12 cellular contexts compared by ENCODE assay signal in the genomic region with DNA sequence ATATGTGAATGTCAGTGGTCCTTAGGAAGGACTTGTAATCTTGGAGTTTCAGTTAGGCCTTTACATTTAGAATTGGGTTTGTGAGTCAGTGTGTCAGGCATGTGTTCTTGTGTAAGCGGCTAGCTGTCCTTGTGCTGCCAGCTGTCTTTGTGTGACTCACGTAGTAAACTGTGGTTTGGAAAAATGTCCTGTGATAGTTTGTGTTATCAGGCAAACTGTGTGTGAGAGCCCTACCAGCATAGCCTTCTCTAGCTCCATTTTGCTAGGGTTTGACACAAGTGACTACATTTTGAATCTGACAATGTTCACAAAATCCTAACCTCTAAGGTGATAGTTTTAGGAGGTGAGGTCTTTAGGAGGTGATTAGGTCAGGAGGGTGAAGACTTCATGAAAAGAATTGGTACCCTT. TPM values are rescaled to one million over a fixed set of nuclear protein-coding genes. Genes with fewer than 3 reads are reported as not detected.
A peak's percentile ranks its signal among the peaks of the same experiment; 100 is the strongest.
DNase-seq lines count a peak whose midpoint lies in the region; FAIRE-seq and TF ChIP-seq lines count a peak whose summit lies in the region.
"Had no signal": no experiment of that assay in that cellular context is flagged by ENCODE, and none has a peak within 500 bp of the region (broad histone marks: within the 10 kb centered on the region; RNA-seq: fewer than 3 reads in every experiment).

No MANE protein-coding gene starts in this region.

- DNase-seq in A172 (ENCODE audit: low spot score) = peak; percentile 89
- peak; percentile 91 for DNase-seq in HS-5 (ENCODE audit: low read depth)
- peak; percentile 99 for DNase-seq in amniotic epithelial cell (ENCODE audit: low read depth)
- peak; percentile 99 for DNase-seq in iris pigment epithelial cell (ENCODE audit: low read depth)
- DNase-seq in D721Med (ENCODE audit: insufficient read length, low spot score) = no peak
- DNase-seq in NCI-H187 (lab: John Stamatoyannopoulos, UW) = no peak
- DNase-seq in SHP77 treated with DMSO at 0.1 percent for 48 hours (lab: John Stamatoyannopoulos, UW) = no peak
- DNase-seq in activated gamma-delta T cell treated with Interleukin-2 at 50 U/mL for 16 hours = no peak
- DNase-seq: activated effector memory CD4-positive, alpha-beta T cell treated with Interleukin-2 at 50 U/mL for 16 hours; natural killer cell; stimulated activated CD4-positive, alpha-beta T cell treated with anti-CD3 and anti-CD28 coated beads, Interleukin-4, amount 100 ng/mL, for 4 hours had no signal

- FAIRE-seq in D721Med (lab: Jason Lieb, UNC) = no peak
- FAIRE-seq: GM18507 had no signal

- no peak for TF ChIP-seq CTCF in D721Med (IDR thresholded peaks at IDR 0.05; ENCODE audit: insufficient read depth, missing control alignments)

RNA-seq across cellular contexts. Expression of a gene that starts 6.9 kb away (rescaled TPM):
- 14.1 and 15.2 TPM in 2 replicates for total RNA-seq in A172 (2014; rRNA removed; shearing (Covaris generic))

Comparison
In these comparisons a context has a peak if more than half of its experiments do, and no peak if none do; other contexts are left out.
1. DNase-seq: peak in A172 (single experiment), HS-5 (single experiment), amniotic epithelial cell (single experiment) and iris pigment epithelial cell (single experiment); none in D721Med (single experiment), NCI-H187 (0 of 2), SHP77 treated with DMSO at 0.1 percent for 48 hours (single experiment) and activated gamma-delta T cell treated with Interleukin-2 at 50 U/mL for 16 hours (single experiment).